In the genomic region with DNA sequence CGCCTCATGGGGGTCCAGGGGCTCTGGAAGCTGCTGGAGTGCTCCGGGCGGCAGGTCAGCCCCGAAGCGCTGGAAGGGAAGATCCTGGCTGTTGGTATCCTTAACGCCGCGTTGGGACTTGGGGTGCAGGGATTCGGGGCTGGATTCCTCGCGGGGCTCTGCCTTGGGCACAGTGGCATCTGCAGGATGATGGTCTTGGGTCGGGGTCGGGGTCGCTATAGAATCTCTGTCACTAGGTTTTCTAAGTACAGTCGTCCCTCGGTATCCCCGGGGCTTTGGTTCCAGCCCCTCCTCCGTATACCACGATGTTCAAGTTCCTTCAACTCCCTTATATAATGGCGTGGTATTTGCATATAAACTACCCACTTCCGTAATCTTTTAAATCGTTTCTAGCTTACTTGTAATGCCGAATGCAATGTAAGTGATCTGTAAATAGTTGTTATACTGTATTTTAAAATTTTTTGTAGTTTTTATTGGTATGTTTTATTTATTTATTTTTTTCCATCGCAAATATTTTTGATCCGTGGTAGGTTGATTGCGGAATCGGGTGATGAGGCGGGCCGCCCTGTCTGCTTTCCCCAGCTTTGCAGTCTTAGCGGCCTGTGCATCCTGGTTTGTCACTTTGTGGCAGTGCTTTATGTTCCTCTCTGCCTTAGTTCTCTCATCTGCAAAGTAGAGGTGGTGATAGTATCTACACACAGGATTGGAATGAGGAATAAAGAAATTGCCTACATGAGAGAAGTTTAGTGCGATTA, we compare ENCODE assay signal across 8 cellular contexts. TPM values are rescaled to one million over a fixed set of nuclear protein-coding genes. Genes with fewer than 3 reads are reported as not detected.
DNase-seq lines count a peak whose midpoint lies in the region; ATAC-seq and TF ChIP-seq lines count a peak whose summit lies in the region.

No MANE protein-coding gene starts in this region.

- H3K9me3 ChIP-seq in esophagus muscularis mucosa (no peaks in the 10 kb centered on the region), thymus (ENCODE audit: control insufficient read depth) (no peaks in the 10 kb centered on the region)

- H3K27me3 Mint-ChIP-seq in naive B cell: no peaks in the 10 kb centered on the region

- H3K36me3 Mint-ChIP-seq in naive B cell: no peaks in the 10 kb centered on the region

- H3K27ac ChIP-seq in esophagus muscularis mucosa (replicated peaks in 1 of 4) (peak overlapping the region; percentile 92 to 96 (median 96)), thymus (ENCODE audit: low read depth) (peak overlapping the region; percentile 98)

- H3K27me3 ChIP-seq in esophagus muscularis mucosa (no peaks in the 10 kb centered on the region), thymus (ENCODE audit: control insufficient read depth, insufficient read depth) (no peaks in the 10 kb centered on the region)

- DNase-seq in Ammon's horn (ENCODE audit: low spot score): peak; percentile 46
- DNase-seq in NCI-H82 treated with DMSO at 0.1 percent for 48 hours (lab: John Stamatoyannopoulos, UW; ENCODE audit: unreplicated experiment): peak; percentile 50
- DNase-seq in activated T-cell treated with anti-CD3 and anti-CD28 coated beads for 4 hours: peak; percentile 20
- DNase-seq in esophagus muscularis mucosa (ENCODE audit: extremely low spot score): no peak
- peak; percentile 76 for DNase-seq in naive B cell

- no peak for TF ChIP-seq POLR2A in esophagus muscularis mucosa (IDR thresholded peaks at IDR 0.05; ENCODE audit: low read depth)

- H3K36me3 ChIP-seq in esophagus muscularis mucosa (peaks cover 0 to 7% (median 3%) of the 10 kb centered on the region in 4 donors), thymus (ENCODE audit: control insufficient read depth, insufficient read depth) (peaks cover 3% of the 10 kb centered on the region)

- TF ChIP-seq CTCF in esophagus muscularis mucosa (IDR thresholded peaks at IDR 0.05): no peak

- H3K4me1 ChIP-seq in esophagus muscularis mucosa: peaks cover 10 to 40% (median 28%) of the 10 kb centered on the region in 4 donors
- H3K4me1 ChIP-seq in thymus (ENCODE audit: control insufficient read depth, insufficient read depth, low read length): peaks cover 11% of the 10 kb centered on the region

- TF ChIP-seq EP300 in esophagus muscularis mucosa (IDR thresholded peaks at IDR 0.05): no peak

- H3K9me3 Mint-ChIP-seq in naive B cell: no peaks in the 10 kb centered on the region

- under 1% methylated on average over 22 of the region's 31 CpGs for WGBS in esophagus muscularis mucosa
- WGBS in thymus: under 1% methylated on average over 31 of the region's 31 CpGs

- H3K4me3 ChIP-seq in esophagus muscularis mucosa: peak overlapping the region; percentile 73 to 88 (median 85)
- H3K4me3 ChIP-seq in thymus (ENCODE audit: low read length): peak overlapping the region; percentile 82

- peak overlapping the region; percentile 87 to 100 (median 99) for H3K4me3 Mint-ChIP-seq in naive B cell

- intact Hi-C loops in esophagus muscularis mucosa (cut with DNase I): loop anchor here (2.0 to 5.0 kb wide), 3 partner anchors 74 to 264 kb away; partner anchors contain the start of genes TEX30 and TPP2

- H3K4me1 Mint-ChIP-seq in naive B cell: peaks cover 36 to 47% (median 37%) of the 10 kb centered on the region in 3 donors

- ATAC-seq in GM18909 (IDR thresholded peaks at IDR 0.05; ENCODE audit: poor library complexity, unreplicated experiment) (peak; percentile 43), HG03135 (IDR thresholded peaks at IDR 0.05; ENCODE audit: unreplicated experiment) (peak; percentile 39), naive B cell (ENCODE audit: low read depth in 2 of 2) (peak; percentile 66 to 71)

- H3K27ac Mint-ChIP-seq in naive B cell: peak overlapping the region; percentile 94 to 100 (median 100)

RNA-seq across cellular contexts. Expression of gene ERCC5, which starts 0.6 kb away (rescaled TPM):
- total RNA-seq in esophagus muscularis mucosa: 10 to 100 TPM; 36.1 to 61.0 (median 44.0) TPM
- polyA plus RNA-seq in naive B cell (ENCODE audit: low read depth in 6 of 6) (10 to 100 TPM; 14.3 to 37.4 (median 29.6) TPM), thymus (135 TPM)

RNA-seq across cellular contexts. Expression of gene BIVM, which starts 47.5 kb away (rescaled TPM):
- total RNA-seq in esophagus muscularis mucosa: 10 to 100 TPM; 16.2 to 19.5 (median 16.7) TPM
- polyA plus RNA-seq in naive B cell (ENCODE audit: low read depth in 6 of 6) (1 to 10 TPM; 2.2 to 7.5 (median 3.4) TPM), thymus (18.0 TPM)

RNA-seq across cellular contexts. Expression of gene POGLUT2, which starts 47.7 kb away (rescaled TPM):
- 1 to 10 TPM; 4.8 to 7.5 (median 6.3) TPM for total RNA-seq in esophagus muscularis mucosa
- not detected for polyA plus RNA-seq in naive B cell (ENCODE audit: low read depth in 6 of 6)
- polyA plus RNA-seq in thymus: 2.1 TPM
